ENCODE assay signal across 8 cellular contexts in the genomic region with DNA sequence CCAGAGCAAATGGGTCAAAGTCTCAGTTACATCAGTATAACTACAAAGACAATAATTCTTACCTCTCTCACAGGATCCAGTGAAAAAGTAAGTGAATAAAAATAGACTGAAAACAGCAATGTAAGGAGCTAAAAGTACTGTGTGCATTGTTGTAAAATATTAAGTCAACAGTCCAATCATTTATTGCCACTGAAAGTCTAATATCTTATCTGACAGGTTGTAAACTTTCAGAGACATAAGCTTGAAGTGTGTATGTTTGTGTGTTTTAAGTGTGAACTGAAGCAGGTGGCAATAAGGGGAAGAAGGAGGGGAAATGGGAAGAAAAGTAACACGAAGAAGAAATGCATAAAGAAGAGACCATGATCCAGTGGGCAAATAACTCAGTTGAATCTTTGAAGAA.
"Had no signal": no experiment of that assay in that cellular context is flagged by ENCODE, and none has a peak within 500 bp of the region (broad histone marks: within the 10 kb centered on the region; RNA-seq: fewer than 3 reads in every experiment).

No MANE protein-coding gene starts in this region.

- DNase-seq: IMR-90, KBM-7, KG1 had no signal

- ATAC-seq: HepG2, K562 had no signal

- H3K27ac Mint-ChIP-seq: IgD-negative memory B cell had no signal

- FAIRE-seq: HepG2, HTR-8/SVneo, K562 had no signal

- H3K27me3 Mint-ChIP-seq: IgD-negative memory B cell had no signal

- H3K4me3 ChIP-seq: K562 had no signal

- H3K27ac ChIP-seq: HL-60 had no signal

- H3K4me3 Mint-ChIP-seq: IgD-negative memory B cell had no signal

- H3K4me1 Mint-ChIP-seq: IgD-negative memory B cell had no signal

- H3K36me3 Mint-ChIP-seq: IgD-negative memory B cell had no signal
